18 cellular contexts compared by ENCODE assay signal in the genomic region with DNA sequence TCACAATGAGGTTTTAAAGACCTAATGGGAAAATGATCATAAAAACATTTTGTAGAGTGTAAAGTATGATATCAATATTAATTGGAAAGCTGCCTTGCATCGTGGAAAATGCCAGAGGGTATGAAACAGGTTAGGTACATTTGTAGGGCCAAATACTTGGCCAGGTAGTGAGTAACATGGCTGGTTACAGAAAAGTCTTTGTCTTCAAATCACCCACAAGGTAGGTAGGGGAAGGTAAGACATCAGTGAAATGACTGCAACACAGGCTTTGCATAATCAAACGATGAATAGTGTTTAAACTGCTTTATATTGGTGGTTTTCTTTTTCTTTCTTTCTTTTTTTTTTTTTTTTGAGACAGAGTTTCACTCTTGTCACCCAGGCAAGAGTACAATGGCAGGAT.
DNase-seq lines count a peak whose midpoint lies in the region; ATAC-seq and TF ChIP-seq lines count a peak whose summit lies in the region.
"Had no signal": no experiment of that assay in that cellular context is flagged by ENCODE, and none has a peak within 500 bp of the region (broad histone marks: within the 10 kb centered on the region; RNA-seq: fewer than 3 reads in every experiment).

No MANE protein-coding gene starts in this region.

- TF ChIP-seq CTCF in mammary epithelial cell (conservative IDR thresholded peaks at IDR 0.05 in 1 of 2, IDR thresholded peaks at IDR 0.05 in 1 of 2; ENCODE audit: extremely low read depth in 1 of 2, insufficient read depth in 1 of 2, low read depth in 1 of 2, low read length in 2 of 2) (no peak), MCF 10A (IDR thresholded peaks at IDR 0.05; ENCODE audit: unreplicated experiment) (no peak), adrenal gland (IDR thresholded peaks at IDR 0.05) (no peak), upper lobe of left lung (IDR thresholded peaks at IDR 0.05) (no peak)

- WGBS in mammary epithelial cell (ENCODE audit: low coverage, missing lambda C conversion rate), result 0% methylated on average over 2 of the region's 2 CpGs
- 75 to 86% (median 80%) methylated on average over 2 of the region's 2 CpGs for WGBS in adrenal gland, 4 donors
- 68 to 89% methylated on average over 2 of the region's 2 CpGs for WGBS in upper lobe of left lung, 2 donors

- TF ChIP-seq POLR2A in adrenal gland (IDR thresholded peaks at IDR 0.05), result no peak
- no peak for TF ChIP-seq POLR2A in upper lobe of left lung (IDR thresholded peaks at IDR 0.05)

- H3K9me3 ChIP-seq in mammary epithelial cell (replicated peaks; ENCODE audit: insufficient read depth, low read length), result no peaks in the 10 kb centered on the region
- H3K9me3 ChIP-seq in adrenal gland (replicated peaks in 1 of 3), result no peaks in the 10 kb centered on the region
- H3K9me3 ChIP-seq in naive thymus-derived CD4-positive, alpha-beta T cell (ENCODE audit: control insufficient read depth in 2 of 3, low read length in 3 of 3), result no peaks in the 10 kb centered on the region
- H3K9me3 ChIP-seq in upper lobe of left lung, result no peaks in the 10 kb centered on the region
- H3K9me3 ChIP-seq: breast epithelium, Peyer's patch, thoracic aorta had no signal

- H3K79me2 ChIP-seq in mammary epithelial cell (ENCODE audit: insufficient read depth, low read length), result no peaks in the 10 kb centered on the region
- H3K79me2 ChIP-seq: hepatocyte had no signal

- peak overlapping the region; percentile 7 for H3K27ac ChIP-seq in mammary epithelial cell (ENCODE audit: insufficient read depth, low read depth, low read length)
- peak overlapping the region in 4 of 5 donors; percentile 80 to 92 (median 86) for H3K27ac ChIP-seq in adrenal gland
- no peak overlapping the region for H3K27ac ChIP-seq in naive thymus-derived CD4-positive, alpha-beta T cell (ENCODE audit: low read depth, low read length)
- peak overlapping the region; percentile 74 to 86 (median 82) for H3K27ac ChIP-seq in upper lobe of left lung

- DNase-seq in mammary epithelial cell (peak; percentile 85), MCF 10A (ENCODE audit: unreplicated experiment) (no peak), adrenal gland (no peak), upper lobe of left lung (no peak)
- no peak for DNase-seq in naive thymus-derived CD4-positive, alpha-beta T cell
- no peak for DNase-seq in activated CD8-positive, alpha-beta T cell treated with anti-CD3 and anti-CD28 coated beads, Interleukin-2, amount 10 ng/mL, durations not matched to agents 7 days and 5 days
- DNase-seq: activated CD4-positive, alpha-beta T cell treated with anti-CD3 and anti-CD28 coated beads, Interleukin-2, amount 10 ng/mL, durations not matched to agents 24 days and 14 days; DMS79 treated with DMSO at 0.1 percent for 48 hours; NCI-H2171; NCI-H774; nucleus accumbens; Peyer's patch had no signal

- H3K27me3 Mint-ChIP-seq in MCF 10A (ENCODE audit: insufficient read depth, unreplicated experiment), result no peaks in the 10 kb centered on the region
- peaks cover 0 to 6% (median 0%) of the 10 kb centered on the region in 5 donors for H3K27me3 Mint-ChIP-seq in naive thymus-derived CD4-positive, alpha-beta T cell
- peaks cover 8% of the 10 kb centered on the region for H3K27me3 Mint-ChIP-seq in activated CD8-positive, alpha-beta T cell treated with anti-CD3 and anti-CD28 coated beads, Interleukin-2, amount 10 ng/mL, durations not matched to agents 7 days and 5 days (ENCODE audit: low read depth)

- H3K36me3 ChIP-seq in mammary epithelial cell (ENCODE audit: insufficient read depth, low read length), result no peaks in the 10 kb centered on the region
- peaks cover 0 to 14% of the 10 kb centered on the region in 2 donors for H3K36me3 ChIP-seq in adrenal gland (replicated peaks in 1 of 2)
- no peaks in the 10 kb centered on the region for H3K36me3 ChIP-seq in naive thymus-derived CD4-positive, alpha-beta T cell (ENCODE audit: control insufficient read depth in 2 of 3, insufficient read depth in 3 of 3, low read length in 3 of 3)
- peaks cover 0 to 8% (median 3%) of the 10 kb centered on the region in 4 donors for H3K36me3 ChIP-seq in upper lobe of left lung
- H3K36me3 ChIP-seq: breast epithelium, Peyer's patch, thoracic aorta had no signal

- TF ChIP-seq EP300 in upper lobe of left lung (IDR thresholded peaks at IDR 0.05), result no peak

- H3K9ac ChIP-seq in mammary epithelial cell (ENCODE audit: insufficient read depth, low read length), result no peak overlapping the region

- peaks cover 12% of the 10 kb centered on the region for H3K36me3 Mint-ChIP-seq in MCF 10A (ENCODE audit: insufficient read depth, unreplicated experiment)
- no peaks in the 10 kb centered on the region for H3K36me3 Mint-ChIP-seq in naive thymus-derived CD4-positive, alpha-beta T cell
- H3K36me3 Mint-ChIP-seq in activated CD8-positive, alpha-beta T cell treated with anti-CD3 and anti-CD28 coated beads, Interleukin-2, amount 10 ng/mL, durations not matched to agents 7 days and 5 days (ENCODE audit: low read depth), result no peaks in the 10 kb centered on the region
- H3K36me3 Mint-ChIP-seq: activated naive CD4-positive, alpha-beta T cell treated with anti-CD3 and anti-CD28 coated beads, Interleukin-2, amount 50 U/mL, for 24 hours had no signal

- no peak overlapping the region for H3K27ac Mint-ChIP-seq in MCF 10A (ENCODE audit: low read depth, unreplicated experiment)
- H3K27ac Mint-ChIP-seq in naive thymus-derived CD4-positive, alpha-beta T cell, result no peak overlapping the region
- no peak overlapping the region for H3K27ac Mint-ChIP-seq in activated CD8-positive, alpha-beta T cell treated with anti-CD3 and anti-CD28 coated beads, Interleukin-2, amount 10 ng/mL, durations not matched to agents 7 days and 5 days
- H3K27ac Mint-ChIP-seq: activated CD4-positive, alpha-beta T cell treated with anti-CD3 and anti-CD28 coated beads, Interleukin-2, amount 10 ng/mL, durations not matched to agents 24 days and 14 days; activated naive CD4-positive, alpha-beta T cell treated with anti-CD3 and anti-CD28 coated beads, Interleukin-2, amount 50 U/mL, for 24 hours had no signal

- dilution Hi-C loops in mammary epithelial cell (cut with HindIII; ENCODE audit: low sequenced_read_pairs), result no loop called here

- H3K4me2 ChIP-seq in mammary epithelial cell (ENCODE audit: insufficient read depth, low read depth, low read length), result peak overlapping the region; percentile 27

- H3K27me3 ChIP-seq in mammary epithelial cell (ENCODE audit: insufficient read depth, low read length), result no peaks in the 10 kb centered on the region
- no peaks in the 10 kb centered on the region for H3K27me3 ChIP-seq in adrenal gland
- no peaks in the 10 kb centered on the region for H3K27me3 ChIP-seq in naive thymus-derived CD4-positive, alpha-beta T cell (ENCODE audit: control insufficient read depth in 2 of 2, insufficient read depth in 2 of 2, low read length in 2 of 2)
- no peaks in the 10 kb centered on the region for H3K27me3 ChIP-seq in upper lobe of left lung
- H3K27me3 ChIP-seq: breast epithelium, hepatocyte, Peyer's patch had no signal

- H3K4me3 Mint-ChIP-seq in MCF 10A (ENCODE audit: unreplicated experiment), result no peak overlapping the region
- peak overlapping the region in 7 of 10 donors; percentile 16 to 72 (median 59) for H3K4me3 Mint-ChIP-seq in naive thymus-derived CD4-positive, alpha-beta T cell
- H3K4me3 Mint-ChIP-seq in activated CD8-positive, alpha-beta T cell treated with anti-CD3 and anti-CD28 coated beads, Interleukin-2, amount 10 ng/mL, durations not matched to agents 7 days and 5 days, result no peak overlapping the region

- no peak overlapping the region for H3K4me3 ChIP-seq in mammary epithelial cell (replicated peaks in 1 of 3; ENCODE audit: insufficient read depth in 1 of 3, low read depth in 2 of 3, low read length in 3 of 3)
- no peak overlapping the region for H3K4me3 ChIP-seq in adrenal gland
- H3K4me3 ChIP-seq in naive thymus-derived CD4-positive, alpha-beta T cell (ENCODE audit: low read length), result no peak overlapping the region
- H3K4me3 ChIP-seq in upper lobe of left lung, result no peak overlapping the region
- H3K4me3 ChIP-seq: hepatocyte had no signal

- no peaks in the 10 kb centered on the region for H3K4me1 Mint-ChIP-seq in MCF 10A (ENCODE audit: insufficient read depth, unreplicated experiment)
- H3K4me1 Mint-ChIP-seq in naive thymus-derived CD4-positive, alpha-beta T cell, result peaks cover 0 to 22% (median 13%) of the 10 kb centered on the region in 7 donors
- peaks cover 21% of the 10 kb centered on the region for H3K4me1 Mint-ChIP-seq in activated CD8-positive, alpha-beta T cell treated with anti-CD3 and anti-CD28 coated beads, Interleukin-2, amount 10 ng/mL, durations not matched to agents 7 days and 5 days (ENCODE audit: low read depth)

- CTCF ChIA-PET in mammary epithelial cell (lab: Charles Lee; ENCODE audit: low non-redundant PET), result no interaction called here
- CTCF ChIA-PET in MCF 10A (lab: Yijun Ruan, JAX), result interaction anchor here (2.6 to 3.2 kb wide), 2 partner anchors 23 to 107 kb away, joined by 9 to 13 read pairs; no protein-coding TSS in a partner anchor
- CTCF ChIA-PET in naive thymus-derived CD4-positive, alpha-beta T cell (lab: Charles Lee), result no interaction called here
- CTCF ChIA-PET in activated CD8-positive, alpha-beta T cell treated with anti-CD3 and anti-CD28 coated beads, Interleukin-2, amount 10 ng/mL, durations not matched to agents 7 days and 5 days (lab: Charles Lee), result interaction anchor here (0.7 to 2.7 kb wide), 2 partner anchors 23 to 63 kb away, joined by 3 to 8 read pairs; no protein-coding TSS in a partner anchor

- intact Hi-C loops in mammary epithelial cell (cut with micrococcal nuclease), result no loop called here
- intact Hi-C loops in MCF 10A (cut with micrococcal nuclease), result no loop called here
- intact Hi-C loops in adrenal gland (cut with DNase I), result no loop called here
- intact Hi-C loops in naive thymus-derived CD4-positive, alpha-beta T cell (cut with micrococcal nuclease), result loop anchor here (2.0 kb wide), 1 partner anchor 107 kb away; no protein-coding TSS in a partner anchor

- no peak overlapping the region for H2AFZ ChIP-seq in mammary epithelial cell (ENCODE audit: low read depth, low read length)

- in situ Hi-C loops in mammary epithelial cell (cut with MboI; ENCODE audit: low sequenced_read_pairs in 2 of 2), result loop anchor here in 1 of 2 donors (25.0 kb wide), 1 partner anchor 105 kb away; the partner anchor contains the start of gene DCPS

- peaks cover 11% of the 10 kb centered on the region for H3K4me1 ChIP-seq in mammary epithelial cell (ENCODE audit: insufficient read depth, low read length)
- H3K4me1 ChIP-seq in adrenal gland (replicated peaks in 1 of 2), result peaks cover 37 to 70% of the 10 kb centered on the region in 2 donors
- H3K4me1 ChIP-seq in naive thymus-derived CD4-positive, alpha-beta T cell (ENCODE audit: control insufficient read depth in 2 of 2, insufficient read depth in 2 of 2, low read length in 2 of 2), result peaks cover 4 to 8% of the 10 kb centered on the region in 2 donors
- peaks cover 28 to 43% (median 39%) of the 10 kb centered on the region in 4 donors for H3K4me1 ChIP-seq in upper lobe of left lung

- no peaks in the 10 kb centered on the region for H3K9me3 Mint-ChIP-seq in MCF 10A (ENCODE audit: unreplicated experiment)
- no peaks in the 10 kb centered on the region for H3K9me3 Mint-ChIP-seq in naive thymus-derived CD4-positive, alpha-beta T cell
- no peaks in the 10 kb centered on the region for H3K9me3 Mint-ChIP-seq in activated CD8-positive, alpha-beta T cell treated with anti-CD3 and anti-CD28 coated beads, Interleukin-2, amount 10 ng/mL, durations not matched to agents 7 days and 5 days (ENCODE audit: insufficient read depth)
- H3K9me3 Mint-ChIP-seq: activated CD4-positive, alpha-beta T cell treated with anti-CD3 and anti-CD28 coated beads, Interleukin-2, amount 10 ng/mL, durations not matched to agents 24 days and 14 days; activated naive CD4-positive, alpha-beta T cell treated with anti-CD3 and anti-CD28 coated beads, Interleukin-2, amount 50 U/mL, for 24 hours had no signal

- BruUV-seq in mammary epithelial cell (replicated peaks; lab: Mats Ljungman, UMichigan) (no TSS peak), MCF 10A (replicated peaks; lab: Mats Ljungman, UMichigan) (no TSS peak)

- no peak for ATAC-seq in naive thymus-derived CD4-positive, alpha-beta T cell
- ATAC-seq in upper lobe of left lung (ENCODE audit: low FRiP score in 2 of 2), result no peak
- ATAC-seq in GM18517 (IDR thresholded peaks at IDR 0.05; ENCODE audit: unreplicated experiment), result no peak
- no peak for ATAC-seq in HG03139 (IDR thresholded peaks at IDR 0.05; ENCODE audit: unreplicated experiment)
- no peak for ATAC-seq in activated CD8-positive, alpha-beta T cell treated with anti-CD3 and anti-CD28 coated beads, Interleukin-2, amount 10 ng/mL, durations not matched to agents 7 days and 5 days

- POLR2A ChIA-PET in MCF 10A (lab: Yijun Ruan, JAX), result no interaction called here
- POLR2A ChIA-PET in naive thymus-derived CD4-positive, alpha-beta T cell (lab: Charles Lee), result no interaction called here
- POLR2A ChIA-PET in activated CD8-positive, alpha-beta T cell treated with anti-CD3 and anti-CD28 coated beads, Interleukin-2, amount 10 ng/mL, durations not matched to agents 7 days and 5 days (lab: Charles Lee), result no interaction called here

- H4K20me1 ChIP-seq in mammary epithelial cell (ENCODE audit: insufficient read depth, low read length), result no peaks in the 10 kb centered on the region

Comparison
In these comparisons a context has a peak if more than half of its experiments do, and no peak if none do; other contexts are left out.
1. CTCF ChIA-PET loops: an anchor here in MCF 10A (2.6 to 3.2 kb wide) and activated CD8-positive, alpha-beta T cell treated with anti-CD3 and anti-CD28 coated beads, Interleukin-2, amount 10 ng/mL, durations not matched to agents 7 days and 5 days (0.7 to 2.7 kb wide); none called in mammary epithelial cell and naive thymus-derived CD4-positive, alpha-beta T cell.
2. H3K4me3 Mint-ChIP-seq: peak in naive thymus-derived CD4-positive, alpha-beta T cell (7 of 10); none in MCF 10A (single experiment) and activated CD8-positive, alpha-beta T cell treated with anti-CD3 and anti-CD28 coated beads, Interleukin-2, amount 10 ng/mL, durations not matched to agents 7 days and 5 days (single experiment).
3. intact Hi-C loops: an anchor here in naive thymus-derived CD4-positive, alpha-beta T cell (2.0 kb wide); none called in mammary epithelial cell, MCF 10A and adrenal gland.